Comparison of ENCODE assay signal across 18 cellular contexts in the genomic region with DNA sequence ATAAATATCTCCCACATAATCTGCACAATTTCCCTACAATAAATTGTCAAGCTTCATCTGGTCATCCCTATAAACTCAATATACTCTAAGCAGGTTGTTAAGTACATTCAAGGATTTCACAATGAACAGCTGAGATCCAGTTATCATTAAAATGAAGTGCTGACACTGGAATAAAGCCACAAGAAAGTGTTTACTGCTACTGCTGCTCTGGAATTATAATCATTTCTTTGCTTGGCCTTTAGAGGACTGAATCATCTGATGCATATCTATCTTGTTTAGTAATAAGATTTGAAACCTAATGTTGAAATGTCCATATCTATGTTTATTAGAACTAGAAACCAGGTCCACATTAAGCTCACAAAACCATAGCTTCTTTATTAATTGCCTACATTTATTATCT.
"Had no signal": no experiment of that assay in that cellular context is flagged by ENCODE, and none has a peak within 500 bp of the region (broad histone marks: within the 10 kb centered on the region; RNA-seq: fewer than 3 reads in every experiment).

No MANE protein-coding gene starts in this region.

- H2AFZ ChIP-seq: parathyroid adenoma had no signal

- DNase-seq: activated CD4-positive, alpha-beta T cell treated with anti-CD3 and anti-CD28 coated beads, Interleukin-2, amount 50 U/mL, for 4 hours; activated effector memory CD4-positive, alpha-beta T cell treated with anti-CD3 and anti-CD28 coated beads, Interleukin-2, amount 50 U/mL, for 16 hours; activated T-cell treated with anti-CD3 and anti-CD28 coated beads, Interleukin-2, amount 50 U/mL, for 72 hours; adrenal gland; caudate nucleus; colonic mucosa; endodermal cell; heart left ventricle; naive thymus-derived CD4-positive, alpha-beta T cell; sigmoid colon; stimulated activated CD8-positive, alpha-beta memory T cell treated with anti-CD3 and anti-CD28 coated beads, Interleukin-4, amount 100 ng/mL, for 48 hours; stimulated activated naive CD4-positive, alpha-beta T cell; thyroid gland had no signal

- H3K4me1 ChIP-seq: adrenal gland, colonic mucosa, gastroesophageal sphincter, heart left ventricle, parathyroid adenoma, thyroid gland had no signal

- H3K36me3 Mint-ChIP-seq: activated naive CD4-positive, alpha-beta T cell treated with anti-CD3 and anti-CD28 coated beads, Interleukin-2, amount 50 U/mL, for 24 hours had no signal

- H3K27ac ChIP-seq: adrenal gland, colonic mucosa, epithelial cell of prostate, gastroesophageal sphincter, heart left ventricle, parathyroid adenoma, sigmoid colon, thyroid gland had no signal

- H3K27me3 ChIP-seq: adrenal gland, colonic mucosa, gastroesophageal sphincter, heart left ventricle, sigmoid colon, thyroid gland had no signal

- H3K27me3 Mint-ChIP-seq: activated naive CD4-positive, alpha-beta T cell treated with anti-CD3 and anti-CD28 coated beads, Interleukin-2, amount 50 U/mL, for 24 hours; memory B cell; naive thymus-derived CD4-positive, alpha-beta T cell had no signal

- H3K4me3 ChIP-seq: adrenal gland, colonic mucosa, gastroesophageal sphincter, heart left ventricle, sigmoid colon, thyroid gland had no signal

- ATAC-seq: activated T-cell treated with anti-CD3 and anti-CD28 coated beads, Interleukin-2, amount 50 U/mL, for 72 hours; gastroesophageal sphincter; heart left ventricle; naive thymus-derived CD4-positive, alpha-beta T cell had no signal

- H3K4me1 Mint-ChIP-seq: activated naive CD4-positive, alpha-beta T cell treated with anti-CD3 and anti-CD28 coated beads, Interleukin-2, amount 50 U/mL, for 24 hours; endodermal cell; memory B cell; naive thymus-derived CD4-positive, alpha-beta T cell had no signal

- H3K36me3 ChIP-seq: adrenal gland, colonic mucosa, gastroesophageal sphincter, heart left ventricle, sigmoid colon, thyroid gland had no signal

- H3K9me3 ChIP-seq: adrenal gland, colonic mucosa, gastroesophageal sphincter, sigmoid colon, thyroid gland had no signal

- H3K79me2 ChIP-seq: parathyroid adenoma had no signal

- H3K4me3 Mint-ChIP-seq: activated naive CD4-positive, alpha-beta T cell treated with anti-CD3 and anti-CD28 coated beads, Interleukin-2, amount 50 U/mL, for 24 hours; activated T-cell treated with anti-CD3 and anti-CD28 coated beads, Interleukin-2, amount 50 U/mL, for 72 hours; endodermal cell; memory B cell; naive thymus-derived CD4-positive, alpha-beta T cell had no signal

- H3K27ac Mint-ChIP-seq: activated naive CD4-positive, alpha-beta T cell treated with anti-CD3 and anti-CD28 coated beads, Interleukin-2, amount 50 U/mL, for 24 hours; activated T-cell treated with anti-CD3 and anti-CD28 coated beads, Interleukin-2, amount 50 U/mL, for 72 hours; endodermal cell; memory B cell; naive thymus-derived CD4-positive, alpha-beta T cell had no signal

- H3K9ac ChIP-seq: parathyroid adenoma had no signal
